In genomic region chr5:113347572-113347971, GRCh38 we compare ENCODE assay signal across 27 cellular contexts.
"Had no signal": no experiment of that assay in that cellular context is flagged by ENCODE, and none has a peak within 500 bp of the region (broad histone marks: within the 10 kb centered on the region; RNA-seq: fewer than 3 reads in every experiment).

No MANE protein-coding gene starts in this region.

- H3K4me3 ChIP-seq: colonic mucosa, coronary artery, dorsolateral prefrontal cortex, esophagus muscularis mucosa, esophagus squamous epithelium, gastrocnemius medialis, gastroesophageal sphincter, heart left ventricle, heart right ventricle had no signal

- DNase-seq: colonic mucosa; cortex of kidney; dermis blood vessel endothelial cell; dorsolateral prefrontal cortex; effector CD4-positive, alpha-beta T cell; effector CD8-positive, alpha-beta T cell; effector memory CD4-positive, alpha-beta T cell; effector memory CD8-positive, alpha-beta T cell; endodermal cell; erythroblast; esophagus squamous epithelium; foreskin fibroblast; foreskin keratinocyte; foreskin melanocyte; gastrocnemius medialis; glutamatergic neuron; head of caudate nucleus; heart left ventricle; heart right ventricle had no signal

- H3K9me3 ChIP-seq: colonic mucosa, esophagus muscularis mucosa, esophagus squamous epithelium, gastrocnemius medialis, gastroesophageal sphincter had no signal

- H3K27me3 ChIP-seq: colonic mucosa, dorsolateral prefrontal cortex, esophagus muscularis mucosa, esophagus squamous epithelium, foreskin keratinocyte, gastrocnemius medialis, gastroesophageal sphincter, heart left ventricle, heart right ventricle had no signal

- H3K36me3 ChIP-seq: colonic mucosa, esophagus muscularis mucosa, esophagus squamous epithelium, gastrocnemius medialis, gastroesophageal sphincter, heart left ventricle, heart right ventricle had no signal

- ATAC-seq: effector memory CD8-positive, alpha-beta T cell; esophagus mucosa; foreskin keratinocyte; gastrocnemius medialis; gastroesophageal sphincter; heart left ventricle; heart right ventricle had no signal

- FAIRE-seq: colon, endothelial cell of umbilical vein, frontal cortex had no signal

- H3K4me1 ChIP-seq: colonic mucosa, esophagus muscularis mucosa, gastrocnemius medialis, gastroesophageal sphincter had no signal

- H3K27ac ChIP-seq: colonic mucosa, coronary artery, dorsolateral prefrontal cortex, epithelial cell of prostate, esophagus muscularis mucosa, esophagus squamous epithelium, foreskin keratinocyte, gastrocnemius medialis, gastroesophageal sphincter, heart left ventricle, heart right ventricle had no signal
